Comparison of ENCODE assay signal across 1 cellular context in genomic region chr10:110842305-110842952, GRCh38.
TF ChIP-seq lines count a peak whose summit lies in the region.

No MANE protein-coding gene starts in this region.

TF ChIP-seq in GM12878, 131 proteins besides CTCF, POLR2A, EP300 and RAD21 (continued from another document):
- TF ChIP-seq, protein P1, sequence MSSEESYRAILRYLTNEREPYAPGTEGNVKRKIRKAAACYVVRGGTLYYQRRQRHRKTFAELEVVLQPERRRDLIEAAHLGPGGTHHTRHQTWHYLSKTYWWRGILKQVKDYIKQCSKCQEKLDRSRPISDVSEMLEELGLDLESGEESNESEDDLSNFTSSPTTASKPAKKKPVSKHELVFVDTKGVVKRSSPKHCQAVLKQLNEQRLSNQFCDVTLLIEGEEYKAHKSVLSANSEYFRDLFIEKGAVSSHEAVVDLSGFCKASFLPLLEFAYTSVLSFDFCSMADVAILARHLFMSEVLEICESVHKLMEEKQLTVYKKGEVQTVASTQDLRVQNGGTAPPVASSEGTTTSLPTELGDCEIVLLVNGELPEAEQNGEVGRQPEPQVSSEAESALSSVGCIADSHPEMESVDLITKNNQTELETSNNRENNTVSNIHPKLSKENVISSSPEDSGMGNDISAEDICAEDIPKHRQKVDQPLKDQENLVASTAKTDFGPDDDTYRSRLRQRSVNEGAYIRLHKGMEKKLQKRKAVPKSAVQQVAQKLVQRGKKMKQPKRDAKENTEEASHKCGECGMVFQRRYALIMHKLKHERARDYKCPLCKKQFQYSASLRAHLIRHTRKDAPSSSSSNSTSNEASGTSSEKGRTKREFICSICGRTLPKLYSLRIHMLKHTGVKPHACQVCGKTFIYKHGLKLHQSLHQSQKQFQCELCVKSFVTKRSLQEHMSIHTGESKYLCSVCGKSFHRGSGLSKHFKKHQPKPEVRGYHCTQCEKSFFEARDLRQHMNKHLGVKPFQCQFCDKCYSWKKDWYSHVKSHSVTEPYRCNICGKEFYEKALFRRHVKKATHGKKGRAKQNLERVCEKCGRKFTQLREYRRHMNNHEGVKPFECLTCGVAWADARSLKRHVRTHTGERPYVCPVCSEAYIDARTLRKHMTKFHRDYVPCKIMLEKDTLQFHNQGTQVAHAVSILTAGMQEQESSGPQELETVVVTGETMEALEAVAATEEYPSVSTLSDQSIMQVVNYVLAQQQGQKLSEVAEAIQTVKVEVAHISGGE (CRISPR knock-in tag; IDR thresholded peaks at IDR 0.05), result peak; percentile 25; the same call in 1 of the 2 replicates
- TF ChIP-seq BACH1 (IDR thresholded peaks at IDR 0.05; ENCODE audit: borderline replicate concordance) (peak; percentile 62), STAT3 (IDR thresholded peaks at IDR 0.05; ENCODE audit: low read depth, low read length) (no peak), USF1 (IDR thresholded peaks at IDR 0.05; ENCODE audit: borderline replicate concordance, extremely low read length, insufficient read depth, low read depth, low read length) (no peak), SREBF1 (IDR thresholded peaks at IDR 0.05; ENCODE audit: low read length) (no peak), HDGF (IDR thresholded peaks at IDR 0.05) (no peak), ZNF217 (IDR thresholded peaks at IDR 0.05) (peak; percentile 59; the same call in 1 of the 2 replicates), MAX (IDR thresholded peaks at IDR 0.05; ENCODE audit: low read depth, low read length) (no peak), HDAC2 (IDR thresholded peaks at IDR 0.05) (no peak), NFXL1 (IDR thresholded peaks at IDR 0.05; ENCODE audit: borderline replicate concordance) (no peak), LARP7 (IDR thresholded peaks at IDR 0.05) (peak; percentile 64), GATAD2B (conservative IDR thresholded peaks at IDR 0.05; ENCODE audit: low read depth) (0 out of 2 replicates have a peak, but pooled peaks have one; percentile 33), BCL11A (IDR thresholded peaks at IDR 0.05; ENCODE audit: low read depth, low read length) (no peak), MLLT1 (IDR thresholded peaks at IDR 0.05) (no peak), TARDBP (IDR thresholded peaks at IDR 0.05; ENCODE audit: borderline replicate concordance) (no peak), HCFC1 (IDR thresholded peaks at IDR 0.05; ENCODE audit: low read length) (no peak), ASH2L (IDR thresholded peaks at IDR 0.05; ENCODE audit: borderline replicate concordance, low read depth) (no peak)
- TF ChIP-seq, protein P2, sequence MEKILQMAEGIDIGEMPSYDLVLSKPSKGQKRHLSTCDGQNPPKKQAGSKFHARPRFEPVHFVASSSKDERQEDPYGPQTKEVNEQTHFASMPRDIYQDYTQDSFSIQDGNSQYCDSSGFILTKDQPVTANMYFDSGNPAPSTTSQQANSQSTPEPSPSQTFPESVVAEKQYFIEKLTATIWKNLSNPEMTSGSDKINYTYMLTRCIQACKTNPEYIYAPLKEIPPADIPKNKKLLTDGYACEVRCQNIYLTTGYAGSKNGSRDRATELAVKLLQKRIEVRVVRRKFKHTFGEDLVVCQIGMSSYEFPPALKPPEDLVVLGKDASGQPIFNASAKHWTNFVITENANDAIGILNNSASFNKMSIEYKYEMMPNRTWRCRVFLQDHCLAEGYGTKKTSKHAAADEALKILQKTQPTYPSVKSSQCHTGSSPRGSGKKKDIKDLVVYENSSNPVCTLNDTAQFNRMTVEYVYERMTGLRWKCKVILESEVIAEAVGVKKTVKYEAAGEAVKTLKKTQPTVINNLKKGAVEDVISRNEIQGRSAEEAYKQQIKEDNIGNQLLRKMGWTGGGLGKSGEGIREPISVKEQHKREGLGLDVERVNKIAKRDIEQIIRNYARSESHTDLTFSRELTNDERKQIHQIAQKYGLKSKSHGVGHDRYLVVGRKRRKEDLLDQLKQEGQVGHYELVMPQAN (conservative IDR thresholded peaks at IDR 0.05), result 0 out of 2 replicates have a peak, but pooled peaks have one; percentile 28
- TF ChIP-seq, protein P3, sequence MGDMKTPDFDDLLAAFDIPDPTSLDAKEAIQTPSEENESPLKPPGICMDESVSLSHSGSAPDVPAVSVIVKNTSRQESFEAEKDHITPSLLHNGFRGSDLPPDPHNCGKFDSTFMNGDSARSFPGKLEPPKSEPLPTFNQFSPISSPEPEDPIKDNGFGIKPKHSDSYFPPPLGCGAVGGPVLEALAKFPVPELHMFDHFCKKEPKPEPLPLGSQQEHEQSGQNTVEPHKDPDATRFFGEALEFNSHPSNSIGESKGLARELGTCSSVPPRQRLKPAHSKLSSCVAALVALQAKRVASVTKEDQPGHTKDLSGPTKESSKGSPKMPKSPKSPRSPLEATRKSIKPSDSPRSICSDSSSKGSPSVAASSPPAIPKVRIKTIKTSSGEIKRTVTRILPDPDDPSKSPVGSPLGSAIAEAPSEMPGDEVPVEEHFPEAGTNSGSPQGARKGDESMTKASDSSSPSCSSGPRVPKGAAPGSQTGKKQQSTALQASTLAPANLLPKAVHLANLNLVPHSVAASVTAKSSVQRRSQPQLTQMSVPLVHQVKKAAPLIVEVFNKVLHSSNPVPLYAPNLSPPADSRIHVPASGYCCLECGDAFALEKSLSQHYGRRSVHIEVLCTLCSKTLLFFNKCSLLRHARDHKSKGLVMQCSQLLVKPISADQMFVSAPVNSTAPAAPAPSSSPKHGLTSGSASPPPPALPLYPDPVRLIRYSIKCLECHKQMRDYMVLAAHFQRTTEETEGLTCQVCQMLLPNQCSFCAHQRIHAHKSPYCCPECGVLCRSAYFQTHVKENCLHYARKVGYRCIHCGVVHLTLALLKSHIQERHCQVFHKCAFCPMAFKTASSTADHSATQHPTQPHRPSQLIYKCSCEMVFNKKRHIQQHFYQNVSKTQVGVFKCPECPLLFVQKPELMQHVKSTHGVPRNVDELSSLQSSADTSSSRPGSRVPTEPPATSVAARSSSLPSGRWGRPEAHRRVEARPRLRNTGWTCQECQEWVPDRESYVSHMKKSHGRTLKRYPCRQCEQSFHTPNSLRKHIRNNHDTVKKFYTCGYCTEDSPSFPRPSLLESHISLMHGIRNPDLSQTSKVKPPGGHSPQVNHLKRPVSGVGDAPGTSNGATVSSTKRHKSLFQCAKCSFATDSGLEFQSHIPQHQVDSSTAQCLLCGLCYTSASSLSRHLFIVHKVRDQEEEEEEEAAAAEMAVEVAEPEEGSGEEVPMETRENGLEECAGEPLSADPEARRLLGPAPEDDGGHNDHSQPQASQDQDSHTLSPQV (IDR thresholded peaks at IDR 0.05), result no peak
